7 cellular contexts compared by ENCODE assay signal in the genomic region with DNA sequence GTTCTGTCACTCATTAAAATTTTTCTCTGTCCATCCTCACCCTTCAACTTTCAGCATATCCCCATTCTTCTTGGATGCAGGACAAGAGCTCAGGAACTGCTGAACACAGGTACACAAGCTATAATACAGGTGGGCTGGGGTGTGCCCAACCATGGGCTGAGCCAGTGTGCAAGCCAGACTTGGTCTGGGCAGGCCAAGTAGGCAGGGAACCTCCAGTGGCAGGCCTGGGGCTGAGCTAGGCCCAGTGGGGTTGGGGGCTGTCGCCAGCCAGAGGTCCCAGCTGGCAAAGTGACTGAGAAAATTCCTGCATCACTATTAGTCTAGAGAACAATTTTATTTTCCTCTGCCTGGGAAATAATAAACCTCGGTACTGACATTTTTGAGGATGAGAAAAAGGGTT.
"Had no signal": no experiment of that assay in that cellular context is flagged by ENCODE, and none has a peak within 500 bp of the region (broad histone marks: within the 10 kb centered on the region; RNA-seq: fewer than 3 reads in every experiment).

No MANE protein-coding gene starts in this region.

- H3K4me1 Mint-ChIP-seq: IgD-negative memory B cell had no signal

- H3K36me3 Mint-ChIP-seq: IgD-negative memory B cell had no signal

- H3K4me3 Mint-ChIP-seq: IgD-negative memory B cell had no signal

- H3K27ac ChIP-seq: HL-60 had no signal

- H3K27me3 Mint-ChIP-seq: IgD-negative memory B cell had no signal

- FAIRE-seq: HepG2, HTR-8/SVneo, K562 had no signal

- H3K27ac Mint-ChIP-seq: IgD-negative memory B cell had no signal

- H3K4me3 ChIP-seq: K562 had no signal

- DNase-seq: IMR-90, KBM-7 had no signal
